31 cellular contexts compared by ENCODE assay signal in the genomic region with DNA sequence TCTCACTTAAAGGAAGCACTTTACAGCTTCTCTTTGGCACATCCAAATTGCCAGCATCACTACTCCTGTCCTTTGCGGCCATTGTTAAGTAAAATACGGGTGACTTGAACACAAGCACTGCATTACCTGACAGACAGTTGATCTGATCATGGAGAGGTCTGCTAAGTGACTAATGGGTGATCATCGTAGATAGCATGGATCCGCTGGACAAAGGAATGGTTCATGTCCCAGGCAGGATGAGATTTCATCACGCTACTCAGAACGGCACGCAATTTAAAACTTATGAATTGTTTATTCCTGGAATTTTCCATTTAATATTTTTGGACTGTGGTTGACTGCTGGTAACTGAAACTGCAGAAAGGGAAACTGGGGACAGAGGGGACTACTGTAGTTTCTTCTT.
"Had no signal": no experiment of that assay in that cellular context is flagged by ENCODE, and none has a peak within 500 bp of the region (broad histone marks: within the 10 kb centered on the region; RNA-seq: fewer than 3 reads in every experiment).

No MANE protein-coding gene starts in this region.

- H3K27me3 ChIP-seq: ascending aorta, breast epithelium, esophagus squamous epithelium, foreskin keratinocyte, gastrocnemius medialis, heart left ventricle had no signal

- H3K4me3 ChIP-seq: ascending aorta, breast epithelium, esophagus squamous epithelium, gastrocnemius medialis, heart left ventricle had no signal

- H3K36me3 ChIP-seq: breast epithelium, gastrocnemius medialis had no signal

- H3K9me3 ChIP-seq: ascending aorta, breast epithelium, esophagus squamous epithelium, gastrocnemius medialis, heart left ventricle had no signal

- DNase-seq: activated CD4-positive, alpha-beta memory T cell treated with anti-CD3 and anti-CD28 coated beads, Interleukin-2, amount 10 ng/mL, durations not matched to agents 7 days and 5 days; activated CD4-positive, alpha-beta T cell treated with anti-CD3 and anti-CD28 coated beads for 1 hour; activated CD4-positive, alpha-beta T cell treated with anti-CD3 and anti-CD28 coated beads for 4 hours; activated CD4-positive, alpha-beta T cell treated with anti-CD3 and anti-CD28 coated beads, Interleukin-2, amount 10 ng/mL, durations not matched to agents 7 days and 5 days; activated CD4-positive, alpha-beta T cell treated with anti-CD3 and anti-CD28 coated beads, Interleukin-2, amount 50 U/mL, for 4 hours; activated CD8-positive, alpha-beta memory T cell treated with anti-CD3 and anti-CD28 coated beads, Interleukin-2, amount 50 U/mL, for 48 hours; activated gamma-delta T cell; activated naive CD4-positive, alpha-beta T cell; activated naive CD4-positive, alpha-beta T cell treated with anti-CD3 and anti-CD28 coated beads, Interleukin-2, amount 10 ng/mL, durations not matched to agents 7 days and 5 days; activated naive CD8-positive, alpha-beta T cell treated with anti-CD3 and anti-CD28 coated beads, Interleukin-2, amount 10 ng/mL, durations not matched to agents 7 days and 5 days; activated T-cell treated with anti-CD3 and anti-CD28 coated beads for 4 hours; activated T-cell treated with anti-CD3 and anti-CD28 coated beads, Interleukin-2, amount 50 U/mL, for 24 hours; activated T-cell treated with anti-CD3 and anti-CD28 coated beads, Interleukin-2, amount 50 U/mL, for 72 hours; caudate nucleus; cortex of kidney; dermis blood vessel endothelial cell; effector CD4-positive, alpha-beta T cell; effector memory CD8-positive, alpha-beta T cell; erythroblast; esophagus squamous epithelium; foreskin keratinocyte; gastrocnemius medialis; glutamatergic neuron; heart left ventricle; T-helper 1 cell; T-helper 17 cell had no signal

- FAIRE-seq: colon, TTC549 had no signal

- H3K27ac ChIP-seq: ascending aorta, breast epithelium, esophagus squamous epithelium, foreskin keratinocyte, gastrocnemius medialis, heart left ventricle, VCaP had no signal

- H3K4me1 ChIP-seq: ascending aorta, breast epithelium, esophagus squamous epithelium, foreskin keratinocyte, gastrocnemius medialis, heart left ventricle had no signal
